ENCODE assay signal across 12 cellular contexts in the genomic region with DNA sequence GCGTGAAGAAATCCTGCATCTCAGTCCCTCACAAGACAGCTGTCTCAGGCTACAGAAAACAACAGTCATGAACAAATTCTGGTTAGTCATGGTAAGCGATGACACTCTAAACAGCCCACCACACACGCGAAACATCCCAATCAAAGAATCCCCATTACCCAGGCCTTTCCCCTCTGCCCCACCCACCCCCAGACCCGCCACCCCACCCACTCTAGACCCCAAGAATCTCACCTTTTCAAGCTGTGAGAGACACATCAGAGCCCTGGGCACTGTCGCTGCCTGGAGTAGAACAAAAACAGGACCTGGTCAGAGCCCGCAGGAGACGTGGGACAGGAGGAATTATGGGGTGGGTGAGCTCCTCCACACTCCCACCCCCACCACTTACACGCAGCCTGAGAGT. TPM values are rescaled to one million over a fixed set of nuclear protein-coding genes. Genes with fewer than 3 reads are reported as not detected.
DNase-seq lines count a peak whose midpoint lies in the region; ATAC-seq and TF ChIP-seq lines count a peak whose summit lies in the region.
"Had no signal": no experiment of that assay in that cellular context is flagged by ENCODE, and none has a peak within 500 bp of the region (broad histone marks: within the 10 kb centered on the region; RNA-seq: fewer than 3 reads in every experiment).

No MANE protein-coding gene starts in this region.

- no peak for ATAC-seq in activated CD8-positive, alpha-beta T cell treated with anti-CD3 and anti-CD28 coated beads, Interleukin-2, amount 10 ng/mL, durations not matched to agents 7 days and 5 days
- no peak for ATAC-seq in lung (ENCODE audit: insufficient read depth, low FRiP score)
- no peak for ATAC-seq in GM18498 (IDR thresholded peaks at IDR 0.05; ENCODE audit: unreplicated experiment)
- ATAC-seq in HG03457 (IDR thresholded peaks at IDR 0.05; ENCODE audit: unreplicated experiment) = no peak
- no peak for ATAC-seq in PC-3
- ATAC-seq: right lobe of liver had no signal

- H3K9ac ChIP-seq in PC-3 (ENCODE audit: low read length) = no peak overlapping the region

- H2AFZ ChIP-seq in PC-3 (ENCODE audit: low read length) = no peak overlapping the region

- no peaks in the 10 kb centered on the region for H3K27me3 ChIP-seq in lung (ENCODE audit: control insufficient read depth, insufficient read depth)
- H3K27me3 ChIP-seq in PC-3 (ENCODE audit: low read length) = no peaks in the 10 kb centered on the region
- H3K27me3 ChIP-seq: right lobe of liver had no signal

- H3K27ac ChIP-seq in lung (ENCODE audit: low read depth in 1 of 2, low read length in 1 of 2) = peak overlapping the region in 1 of 2 donors; percentile 45
- no peak overlapping the region for H3K27ac ChIP-seq in PC-3 (ENCODE audit: low read length)
- H3K27ac ChIP-seq: right lobe of liver had no signal

- peak overlapping the region; percentile 73 for H3K27ac Mint-ChIP-seq in activated CD8-positive, alpha-beta T cell treated with anti-CD3 and anti-CD28 coated beads, Interleukin-2, amount 10 ng/mL, durations not matched to agents 7 days and 5 days

- H3K9me3 ChIP-seq in lung (ENCODE audit: control insufficient read depth in 2 of 2, insufficient read depth in 1 of 2, low read length in 1 of 2) (no peaks in the 10 kb centered on the region), PC-3 (ENCODE audit: low read length) (no peaks in the 10 kb centered on the region)
- H3K9me3 ChIP-seq: right lobe of liver had no signal

- BruUV-seq in PC-3 (replicated peaks; lab: Mats Ljungman, UMichigan) = no TSS peak

- no peaks in the 10 kb centered on the region for H3K9me2 ChIP-seq in PC-3 (replicated peaks; ENCODE audit: low read length)

- no peaks in the 10 kb centered on the region for H3K79me2 ChIP-seq in PC-3 (ENCODE audit: low read length)

- DNase-seq in stimulated activated CD4-positive, alpha-beta T cell treated with anti-CD3 and anti-CD28 coated beads, Interleukin-4, amount 100 ng/mL, for 4 hours = peak; percentile 9 to 34
- DNase-seq in stimulated activated CD4-positive, alpha-beta T cell treated with anti-CD3 and anti-CD28 coated beads, Interleukin-2, amount 100 ng/mL, for 48 hours = no peak
- no peak for DNase-seq in activated CD8-positive, alpha-beta T cell treated with anti-CD3 and anti-CD28 coated beads, Interleukin-2, amount 10 ng/mL, durations not matched to agents 7 days and 5 days
- DNase-seq in lung (ENCODE audit: low spot score) (no peak), dedifferentiated amniotic fluid mesenchymal stem cell (ENCODE audit: extremely low spot score) (no peak), PC-3 (no peak)
- DNase-seq: dermis blood vessel endothelial cell, NCI-H1092 treated with DMSO at 0.1 percent for 48 hours, NCI-H774 had no signal

- peaks cover 50% of the 10 kb centered on the region for H3K36me3 Mint-ChIP-seq in activated CD8-positive, alpha-beta T cell treated with anti-CD3 and anti-CD28 coated beads, Interleukin-2, amount 10 ng/mL, durations not matched to agents 7 days and 5 days (ENCODE audit: low read depth)

- H3K36me3 ChIP-seq in lung (ENCODE audit: control insufficient read depth in 2 of 2, insufficient read depth in 2 of 2, low read length in 2 of 2) (peaks cover 0 to 23% of the 10 kb centered on the region in 2 donors), PC-3 (ENCODE audit: low read depth, low read length) (no peaks in the 10 kb centered on the region)

- H3K4me3 ChIP-seq in lung = peak overlapping the region; percentile 88
- no peak overlapping the region for H3K4me3 ChIP-seq in PC-3 (ENCODE audit: low read length)

- peaks cover 0 to 16% of the 10 kb centered on the region in 2 donors for H3K4me1 ChIP-seq in lung (ENCODE audit: control insufficient read depth in 2 of 2, insufficient read depth in 2 of 2, low read length in 2 of 2)
- no peaks in the 10 kb centered on the region for H3K4me1 ChIP-seq in PC-3 (ENCODE audit: insufficient read depth, low read length)
- H3K4me1 ChIP-seq: right lobe of liver had no signal

- H3K27me3 Mint-ChIP-seq in activated CD8-positive, alpha-beta T cell treated with anti-CD3 and anti-CD28 coated beads, Interleukin-2, amount 10 ng/mL, durations not matched to agents 7 days and 5 days (ENCODE audit: low read depth) = peaks cover 5% of the 10 kb centered on the region

- no peaks in the 10 kb centered on the region for H4K20me1 ChIP-seq in PC-3 (ENCODE audit: low read length)

- POLR2A ChIA-PET in activated CD8-positive, alpha-beta T cell treated with anti-CD3 and anti-CD28 coated beads, Interleukin-2, amount 10 ng/mL, durations not matched to agents 7 days and 5 days (lab: Charles Lee) = interaction anchor here (1.2 to 4.9 kb wide), 7 partner anchors 9 to 157 kb away, joined by 4 to 105 read pairs (median 6); no protein-coding TSS in a partner anchor
- POLR2A ChIA-PET in PC-3 (lab: Charles Lee; ENCODE audit: unreplicated experiment) = no interaction called here

- H3K4me1 Mint-ChIP-seq in activated CD8-positive, alpha-beta T cell treated with anti-CD3 and anti-CD28 coated beads, Interleukin-2, amount 10 ng/mL, durations not matched to agents 7 days and 5 days (ENCODE audit: low read depth) = peaks cover 59% of the 10 kb centered on the region

- no peak for TF ChIP-seq CTCF in lung (IDR thresholded peaks at IDR 0.05; ENCODE audit: control extremely low read depth, extremely low read depth)
- TF ChIP-seq CTCF in PC-3 (conservative IDR thresholded peaks at IDR 0.05; ENCODE audit: low read depth, low read length) = no peak

- intact Hi-C loops in PC-3 (cut with micrococcal nuclease) = no loop called here

- no peaks in the 10 kb centered on the region for H3F3A ChIP-seq in PC-3 (ENCODE audit: low read length, unreplicated experiment)

- H3K4me2 ChIP-seq in PC-3 (ENCODE audit: low read length) = no peak overlapping the region

- no peaks in the 10 kb centered on the region for H3K9me3 Mint-ChIP-seq in activated CD8-positive, alpha-beta T cell treated with anti-CD3 and anti-CD28 coated beads, Interleukin-2, amount 10 ng/mL, durations not matched to agents 7 days and 5 days (ENCODE audit: insufficient read depth)

- peak overlapping the region; percentile 92 for H3K4me3 Mint-ChIP-seq in activated CD8-positive, alpha-beta T cell treated with anti-CD3 and anti-CD28 coated beads, Interleukin-2, amount 10 ng/mL, durations not matched to agents 7 days and 5 days

- WGBS in lung, 2 donors = 45 to 60% methylated on average over 9 of the region's 9 CpGs

- CTCF ChIA-PET in activated CD8-positive, alpha-beta T cell treated with anti-CD3 and anti-CD28 coated beads, Interleukin-2, amount 10 ng/mL, durations not matched to agents 7 days and 5 days (lab: Charles Lee) = interaction anchor here (0.6 kb wide), 1 partner anchor 88 kb away, joined by 3 read pairs; no protein-coding TSS in a partner anchor
- CTCF ChIA-PET in PC-3 (lab: Charles Lee) = no interaction called here

RNA-seq across cellular contexts. Expression of gene HLA-B, which starts 2.7 kb away (rescaled TPM):
- 1,000 to 10,000 TPM; 3,406 to 3,473 TPM for total RNA-seq in activated CD8-positive, alpha-beta T cell treated with anti-CD3 and anti-CD28 coated beads, Interleukin-2, amount 10 ng/mL, durations not matched to agents 7 days and 5 days
- total RNA-seq in lung = 1,000 to 10,000 TPM in 1 of 2 donors, 100 to 1,000 TPM in 1; 668 to 1,563 TPM
- 1,000 to 10,000 TPM; 1,310 to 3,772 TPM for polyA plus RNA-seq in lung
- 55.4 and 168 TPM in 2 replicates for total RNA-seq in PC-3 (2014; rRNA removed)

RNA-seq across cellular contexts. Expression of gene MICA, which starts 49.1 kb away (rescaled TPM):
- total RNA-seq in activated CD8-positive, alpha-beta T cell treated with anti-CD3 and anti-CD28 coated beads, Interleukin-2, amount 10 ng/mL, durations not matched to agents 7 days and 5 days = 1 to 10 TPM; 8.7 to 9.0 TPM
- 10 to 100 TPM; 16.5 to 48.2 TPM for total RNA-seq in lung
- polyA plus RNA-seq in lung = 10 to 100 TPM; 27.7 to 28.0 TPM
- total RNA-seq in PC-3 (2014; rRNA removed) = 33.1 and 35.0 TPM in 2 replicates

Comparison
In these comparisons a context has a peak if more than half of its experiments do, and no peak if none do; other contexts are left out.
1. DNase-seq: peak in stimulated activated CD4-positive, alpha-beta T cell treated with anti-CD3 and anti-CD28 coated beads, Interleukin-4, amount 100 ng/mL, for 4 hours (2 of 2); none in stimulated activated CD4-positive, alpha-beta T cell treated with anti-CD3 and anti-CD28 coated beads, Interleukin-2, amount 100 ng/mL, for 48 hours (0 of 2), activated CD8-positive, alpha-beta T cell treated with anti-CD3 and anti-CD28 coated beads, Interleukin-2, amount 10 ng/mL, durations not matched to agents 7 days and 5 days (single experiment), lung (single experiment), dedifferentiated amniotic fluid mesenchymal stem cell (single experiment) and PC-3 (single experiment).